Comparison of ENCODE assay signal across 8 cellular contexts in the genomic region with DNA sequence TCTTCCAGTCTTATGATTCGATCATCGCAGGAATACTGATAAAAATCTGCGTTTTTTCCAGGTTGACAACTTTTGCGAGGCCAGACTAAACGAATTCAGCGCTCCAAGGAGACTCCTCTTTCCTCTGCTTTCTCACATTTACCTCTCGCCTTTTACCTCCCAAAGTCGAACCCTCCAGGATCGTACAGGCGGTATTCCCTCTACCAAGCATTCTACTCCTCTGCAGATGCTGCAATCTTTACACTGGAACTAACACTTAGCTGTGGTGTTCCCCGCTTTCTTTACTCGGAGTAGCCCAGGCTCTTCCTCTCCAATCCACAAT. TPM values are rescaled to one million over a fixed set of nuclear protein-coding genes. Genes with fewer than 3 reads are reported as not detected.
DNase-seq lines count a peak whose midpoint lies in the region; ATAC-seq and TF ChIP-seq lines count a peak whose summit lies in the region.

No MANE protein-coding gene starts in this region.

- H3K27me3 Mint-ChIP-seq in IgD-negative memory B cell (no peaks in the 10 kb centered on the region), natural killer cell (ENCODE audit: low read depth in 2 of 2) (no peaks in the 10 kb centered on the region)

- H3K9me3 Mint-ChIP-seq in IgD-negative memory B cell (no peaks in the 10 kb centered on the region), natural killer cell (no peaks in the 10 kb centered on the region)

- H3K4me3 Mint-ChIP-seq in IgD-negative memory B cell, result peak overlapping the region; percentile 98 to 100 (median 100)
- peak overlapping the region; percentile 98 for H3K4me3 Mint-ChIP-seq in natural killer cell

- DNase-seq in natural killer cell, result no peak
- DNase-seq in NCI-H2171 treated with DMSO at 0.1 percent for 48 hours (lab: John Stamatoyannopoulos, UW), result no peak
- no peak for DNase-seq in NCI-H1048 (lab: John Stamatoyannopoulos, UW)
- no peak for DNase-seq in nucleus accumbens (lab: John Stamatoyannopoulos, UW)

- peaks cover 34 to 42% (median 38%) of the 10 kb centered on the region in 3 donors for H3K4me1 Mint-ChIP-seq in IgD-negative memory B cell
- H3K4me1 Mint-ChIP-seq in natural killer cell, result peaks cover 48 to 54% of the 10 kb centered on the region in 2 donors

- H3K27ac Mint-ChIP-seq in IgD-negative memory B cell (peak overlapping the region; percentile 97 to 100 (median 99)), natural killer cell (peak overlapping the region; percentile 97 to 99)

- ATAC-seq in GM19395 (IDR thresholded peaks at IDR 0.05; ENCODE audit: unreplicated experiment), result peak; percentile 12
- ATAC-seq in natural killer cell, result peak in 2 of 3 donors; percentile 3 to 4

- H3K27ac ChIP-seq in 22Rv1 (peak overlapping the region; percentile 85), cingulate gyrus (ENCODE audit: low read depth, low read length) (peak overlapping the region; percentile 93)

- TF ChIP-seq CTCF in 22Rv1 (IDR thresholded peaks at IDR 0.05) (no peak), natural killer cell (IDR thresholded peaks at IDR 0.05) (no peak)

- H3K36me3 Mint-ChIP-seq in IgD-negative memory B cell (peaks cover 3% of the 10 kb centered on the region), natural killer cell (no peaks in the 10 kb centered on the region)

- intact Hi-C loops in natural killer cell (cut with micrococcal nuclease), result loop anchor here (2.0 to 10.0 kb wide), 4 partner anchors 63 to 910 kb away; partner anchors contain the start of genes OPTN and UPF2

RNA-seq across cellular contexts. Expression of gene NUDT5, which starts 0.4 kb away (rescaled TPM):
- 48.6 TPM for polyA plus RNA-seq in IgD-negative memory B cell
- 10 to 100 TPM; 25.7 to 39.1 (median 29.4) TPM for total RNA-seq in natural killer cell

RNA-seq across cellular contexts. Expression of gene CDC123, which starts 0.7 kb away (rescaled TPM):
- 104 TPM for polyA plus RNA-seq in IgD-negative memory B cell
- total RNA-seq in natural killer cell, result 10 to 100 TPM; 45.8 to 53.3 (median 47.6) TPM
